1 cellular context compared by ENCODE assay signal in genomic region chr3:27590437-27591320, GRCh38.
TF ChIP-seq lines count a peak whose summit lies in the region.

No MANE protein-coding gene starts in this region.

TF ChIP-seq in GM12878, 131 proteins besides CTCF, POLR2A, EP300 and RAD21 (continued from another document):
- TF ChIP-seq SPI1 (IDR thresholded peaks at IDR 0.05; ENCODE audit: borderline replicate concordance, insufficient read depth, low read depth, low read length) (peak; percentile 39; the same call in 1 of the 2 replicates), ZNF687 (IDR thresholded peaks at IDR 0.05) (no peak), ETV6 (conservative IDR thresholded peaks at IDR 0.05 in 1 of 2, IDR thresholded peaks at IDR 0.05 in 1 of 2; ENCODE audit: borderline replicate concordance in 1 of 2, low read depth in 1 of 2) (peak in 1 of 2 experiments; percentile 62; a peak in 2 of 4 replicates), POLR2AphosphoS2 (IDR thresholded peaks at IDR 0.05; ENCODE audit: low read depth, low read length) (no peak)
